In the genomic region with DNA sequence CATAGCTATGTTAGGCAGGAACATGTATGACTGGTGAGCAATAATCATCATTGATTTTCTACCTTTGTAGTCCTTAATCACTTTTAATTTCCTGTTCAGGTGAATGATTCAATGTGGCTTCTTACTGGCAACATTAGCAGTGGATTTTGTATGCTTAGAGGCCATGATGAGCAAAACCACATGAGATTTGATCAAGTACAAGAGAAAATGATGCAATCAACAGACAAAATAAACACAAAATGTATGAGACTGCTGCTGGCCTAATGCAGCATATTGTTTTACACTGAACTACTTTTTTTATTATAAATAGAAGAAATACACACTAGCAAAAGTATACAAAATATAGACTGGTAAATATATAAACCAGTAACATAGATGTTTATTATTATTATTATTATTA, we compare ENCODE assay signal across 20 cellular contexts. TPM values are rescaled to one million over a fixed set of nuclear protein-coding genes. Genes with fewer than 3 reads are reported as not detected.
A peak's percentile ranks its signal among the peaks of the same experiment; 100 is the strongest.
DNase-seq lines count a peak whose midpoint lies in the region; ATAC-seq, FAIRE-seq and TF ChIP-seq lines count a peak whose summit lies in the region.
"Had no signal": no experiment of that assay in that cellular context is flagged by ENCODE, and none has a peak within 500 bp of the region (broad histone marks: within the 10 kb centered on the region; RNA-seq: fewer than 3 reads in every experiment).

No MANE protein-coding gene starts in this region.

- H3K4me1 ChIP-seq in DND-41 (ENCODE audit: insufficient read depth, low read length) (no peaks in the 10 kb centered on the region; the same call in 1 of the 2 replicates), HCT116 (ENCODE audit: control insufficient read depth in 1 of 2, insufficient read depth in 2 of 2, low read length in 2 of 2) (no peaks in the 10 kb centered on the region), H1 (replicated peaks in 1 of 4; ENCODE audit: control insufficient read depth in 3 of 4, insufficient read depth in 4 of 4, low read length in 3 of 4) (no peaks in the 10 kb centered on the region), HepG2 (ENCODE audit: insufficient read depth, low read length) (peaks cover 34% of the 10 kb centered on the region), transverse colon (peaks cover 0 to 2% (median 0%) of the 10 kb centered on the region in 4 donors), vagina (no peaks in the 10 kb centered on the region)
- H3K4me1 ChIP-seq: BLaER1 treated with 17β-estradiol and CSF1 and Interleukin-3, amounts not matched to agents 10 nM and 100 nM had no signal

- peaks cover 2% of the 10 kb centered on the region for H3K9me3 ChIP-seq in DND-41 (ENCODE audit: insufficient read depth, low read length, severe bottlenecking)
- H3K9me3 ChIP-seq in HCT116 (ENCODE audit: control insufficient read depth in 1 of 2, insufficient read depth in 1 of 2, low read depth in 1 of 2, low read length in 2 of 2): no peaks in the 10 kb centered on the region
- H3K9me3 ChIP-seq in H1 (ENCODE audit: insufficient read depth in 2 of 2, low read depth in 1 of 2, low read length in 1 of 2): no peaks in the 10 kb centered on the region
- no peaks in the 10 kb centered on the region for H3K9me3 ChIP-seq in HepG2 (ENCODE audit: low read length)
- peaks cover 4 to 15% of the 10 kb centered on the region in 2 donors for H3K9me3 ChIP-seq in transverse colon
- no peaks in the 10 kb centered on the region for H3K9me3 ChIP-seq in vagina

- no peak overlapping the region for H4K91ac ChIP-seq in H1 (replicated peaks; ENCODE audit: insufficient read length, low read length)

- no TSS peak for BruUV-seq in HCT116 (replicated peaks; lab: Mats Ljungman, UMichigan)
- no TSS peak for BruUV-seq in HepG2 (replicated peaks; lab: Mats Ljungman, UMichigan)

- intact Hi-C loops in HCT116 (cut with micrococcal nuclease) (no loop called here), HepG2 (cut with micrococcal nuclease; ENCODE audit: unreplicated experiment) (no loop called here), transverse colon (cut with DNase I; ENCODE audit: low total_unique reads) (no loop called here), vagina (cut with DNase I) (no loop called here)

- no peak overlapping the region for H3K18ac ChIP-seq in H1 (ENCODE audit: extremely low read depth, low read length)

- TF ChIP-seq EP300 in H1 (IDR thresholded peaks at IDR 0.05; ENCODE audit: borderline replicate concordance in 1 of 2, low read depth in 2 of 2, low read length in 2 of 2): no peak
- TF ChIP-seq EP300 in HepG2 (IDR thresholded peaks at IDR 0.05; ENCODE audit: low read depth in 2 of 2, low read length in 2 of 2): no peak
- TF ChIP-seq EP300 in HepG2 (CRISPR knock-in tag; IDR thresholded peaks at IDR 0.05; ENCODE audit: borderline replicate concordance): no peak
- no peak for TF ChIP-seq EP300 in transverse colon (IDR thresholded peaks at IDR 0.05; ENCODE audit: low read depth)

- H2BK120ac ChIP-seq in H1 (replicated peaks; ENCODE audit: low read depth, low read length): no peak overlapping the region

- H3K9ac ChIP-seq in DND-41 (ENCODE audit: low read depth, low read length): no peak overlapping the region
- H3K9ac ChIP-seq in HCT116 (ENCODE audit: low read length): no peak overlapping the region
- no peak overlapping the region for H3K9ac ChIP-seq in H1 (replicated peaks in 1 of 4; ENCODE audit: extremely low read depth in 1 of 4, low read depth in 3 of 4, low read length in 3 of 4)
- H3K9ac ChIP-seq in HepG2 (ENCODE audit: insufficient read depth, low read depth, low read length): no peak overlapping the region
- H3K9ac ChIP-seq: BLaER1 treated with 17β-estradiol and CSF1 and Interleukin-3, amounts not matched to agents 10 nM and 100 nM had no signal

- no peak overlapping the region for H2AK5ac ChIP-seq in H1 (ENCODE audit: low read depth, low read length)

- H3K4ac ChIP-seq in H1 (replicated peaks; ENCODE audit: insufficient read length, low read depth, low read length): no peak overlapping the region

- TF ChIP-seq POLR2A in HCT116 (IDR thresholded peaks at IDR 0.05; ENCODE audit: borderline replicate concordance, extremely low read depth, insufficient read depth, insufficient read length) (no peak), H1 (IDR thresholded peaks at IDR 0.05; ENCODE audit: control extremely low read depth in 1 of 2, low read depth in 2 of 2, low read length in 2 of 2) (no peak), HepG2 (IDR thresholded peaks at IDR 0.05; ENCODE audit: insufficient read depth in 1 of 2, low read depth in 2 of 2, low read length in 2 of 2) (no peak), transverse colon (IDR thresholded peaks at IDR 0.05) (no peak), vagina (IDR thresholded peaks at IDR 0.05) (no peak)

- no peaks in the 10 kb centered on the region for H3K23me2 ChIP-seq in H1 (ENCODE audit: low read depth, low read length)

- TF ChIP-seq CTCF in DND-41 (IDR thresholded peaks at IDR 0.05; ENCODE audit: borderline replicate concordance, extremely low read depth, low read length, poor library complexity, severe bottlenecking): no peak
- no peak for TF ChIP-seq CTCF in HCT116 (IDR thresholded peaks at IDR 0.05 in 2 of 3, conservative IDR thresholded peaks at IDR 0.05 in 1 of 3; ENCODE audit: borderline replicate concordance in 1 of 3, insufficient read depth in 1 of 3, low read depth in 2 of 3, low read length in 2 of 3)
- TF ChIP-seq CTCF in H1 (IDR thresholded peaks at IDR 0.05; ENCODE audit: control extremely low read depth in 1 of 3, insufficient read depth in 1 of 3, low read depth in 1 of 3, low read length in 3 of 3): no peak
- TF ChIP-seq CTCF in HepG2 (CRISPR knock-in tag; IDR thresholded peaks at IDR 0.05): no peak
- TF ChIP-seq CTCF in transverse colon (IDR thresholded peaks at IDR 0.05): no peak
- TF ChIP-seq CTCF in vagina (IDR thresholded peaks at IDR 0.05): no peak

- H3K27ac ChIP-seq in DND-41 (ENCODE audit: low read length): no peak overlapping the region
- H3K27ac ChIP-seq in HCT116 (ENCODE audit: low read depth, low read length): no peak overlapping the region
- H3K27ac ChIP-seq in H1 (ENCODE audit: low read depth, low read length): no peak overlapping the region
- H3K27ac ChIP-seq in HepG2 (ENCODE audit: extremely low read length, insufficient read depth, low read length): no peak overlapping the region
- no peak overlapping the region for H3K27ac ChIP-seq in transverse colon
- no peak overlapping the region for H3K27ac ChIP-seq in vagina
- H3K27ac ChIP-seq: BLaER1 treated with 17β-estradiol and CSF1 and Interleukin-3, amounts not matched to agents 10 nM and 100 nM; HL-60 had no signal

- H3K9me2 ChIP-seq in HCT116 (ENCODE audit: insufficient read depth): no peaks in the 10 kb centered on the region

- no peak overlapping the region for H4K8ac ChIP-seq in H1 (ENCODE audit: extremely low read depth, insufficient read depth, low read length)

- H2BK12ac ChIP-seq in H1 (ENCODE audit: low read depth, low read length): no peak overlapping the region

- no peak overlapping the region for H3K23ac ChIP-seq in H1 (ENCODE audit: insufficient read length)

- no peak overlapping the region for H3K14ac ChIP-seq in H1 (ENCODE audit: insufficient read length)

- ATAC-seq in DND-41 (ENCODE audit: insufficient read depth, low read depth) (0 out of 3 replicates have a peak, but pooled peaks have one; percentile 31), HCT116 (no peak), HepG2 (no peak), GM18868 (IDR thresholded peaks at IDR 0.05; ENCODE audit: unreplicated experiment) (no peak)

- H3K79me2 ChIP-seq in DND-41 (ENCODE audit: insufficient read depth, low read length) (no peaks in the 10 kb centered on the region), HCT116 (ENCODE audit: insufficient read depth, low read length) (no peaks in the 10 kb centered on the region), H1 (ENCODE audit: control insufficient read depth in 1 of 2, insufficient read depth in 2 of 2, low read length in 2 of 2) (no peaks in the 10 kb centered on the region), HepG2 (ENCODE audit: insufficient read depth, low read length) (no peaks in the 10 kb centered on the region)

- H3K27me3 ChIP-seq in DND-41 (ENCODE audit: insufficient read depth, low read length, poor library complexity) (no peaks in the 10 kb centered on the region), HCT116 (ENCODE audit: insufficient read depth, low read length) (no peaks in the 10 kb centered on the region), H1 (replicated peaks in 1 of 4; ENCODE audit: control insufficient read depth in 3 of 4, extremely low read depth in 1 of 4, insufficient read depth in 3 of 4, low read length in 3 of 4) (no peaks in the 10 kb centered on the region), HepG2 (ENCODE audit: control insufficient read depth in 1 of 2, insufficient read depth in 2 of 2, low read length in 2 of 2) (no peaks in the 10 kb centered on the region), transverse colon (no peaks in the 10 kb centered on the region), vagina (no peaks in the 10 kb centered on the region)
- H3K27me3 ChIP-seq: BLaER1 treated with 17β-estradiol and CSF1 and Interleukin-3, amounts not matched to agents 10 nM and 100 nM had no signal

- H3K4me2 ChIP-seq in DND-41 (ENCODE audit: insufficient read depth, low read length) (no peak overlapping the region), HCT116 (ENCODE audit: low read length) (no peak overlapping the region), H1 (ENCODE audit: insufficient read depth in 1 of 2, low read depth in 2 of 2, low read length in 2 of 2) (no peak overlapping the region), HepG2 (ENCODE audit: low read depth, low read length) (no peak overlapping the region)
- H3K4me2 ChIP-seq: BLaER1 treated with 17β-estradiol and CSF1 and Interleukin-3, amounts not matched to agents 10 nM and 100 nM had no signal

- no peaks in the 10 kb centered on the region for H4K20me1 ChIP-seq in DND-41 (ENCODE audit: insufficient read depth, low read length)
- H4K20me1 ChIP-seq in HCT116 (ENCODE audit: insufficient read depth): no peaks in the 10 kb centered on the region
- H4K20me1 ChIP-seq in H1 (replicated peaks in 1 of 2; ENCODE audit: control insufficient read depth in 1 of 2, insufficient read depth in 2 of 2, low read length in 2 of 2): no peaks in the 10 kb centered on the region
- H4K20me1 ChIP-seq in HepG2 (ENCODE audit: insufficient read depth, low read length): no peaks in the 10 kb centered on the region
- H4K20me1 ChIP-seq: BLaER1 treated with 17β-estradiol and CSF1 and Interleukin-3, amounts not matched to agents 10 nM and 100 nM had no signal

- H3K4me3 ChIP-seq in DND-41 (ENCODE audit: low read depth in 1 of 2, low read length in 2 of 2): no peak overlapping the region
- H3K4me3 ChIP-seq in HCT116 (replicated peaks in 1 of 2; ENCODE audit: low read depth in 1 of 2, low read length in 2 of 2): no peak overlapping the region
- H3K4me3 ChIP-seq in H1 (ENCODE audit: extremely low read depth in 1 of 4, insufficient read depth in 2 of 4, low read depth in 3 of 4, low read length in 4 of 4): no peak overlapping the region
- H3K4me3 ChIP-seq in HepG2 (replicated peaks in 1 of 3; ENCODE audit: insufficient read depth in 1 of 3, low read depth in 2 of 3, low read length in 3 of 3): no peak overlapping the region
- no peak overlapping the region for H3K4me3 ChIP-seq in transverse colon
- H3K4me3 ChIP-seq in vagina: no peak overlapping the region
- H3K4me3 ChIP-seq: BLaER1 treated with 17β-estradiol and CSF1 and Interleukin-3, amounts not matched to agents 10 nM and 100 nM had no signal

- no peak overlapping the region for H4K5ac ChIP-seq in H1 (ENCODE audit: insufficient read length, low read depth, low read length)

- H3K79me1 ChIP-seq in H1 (ENCODE audit: low read depth, low read length): no peaks in the 10 kb centered on the region

- TF ChIP-seq RAD21 in HCT116 (IDR thresholded peaks at IDR 0.05; ENCODE audit: low read depth) (no peak), H1 (IDR thresholded peaks at IDR 0.05 in 1 of 2, conservative IDR thresholded peaks at IDR 0.05 in 1 of 2; ENCODE audit: low read depth in 2 of 2, low read length in 2 of 2) (no peak), HepG2 (CRISPR knock-in tag; IDR thresholded peaks at IDR 0.05) (no peak)

- POLR2A ChIA-PET in HCT116 (lab: Charles Lee): no interaction called here
- POLR2A ChIA-PET in H1 (lab: Charles Lee; ENCODE audit: partially characterized antibody): no interaction called here
- POLR2A ChIA-PET in HepG2 (lab: Yijun Ruan, JAX): no interaction called here

- H3K56ac ChIP-seq in H1 (replicated peaks; ENCODE audit: insufficient read length, low read depth, low read length): no peak overlapping the region

- in situ Hi-C loops in HepG2 (cut with HindIII; ENCODE audit: extremely low pct_ligation_motif_present, low pct_unique_long_range_greater_than_20kb) (no loop called here), transverse colon (cut with MboI; ENCODE audit: low pct_ligation_motif_present in 1 of 4, low pct_unique_long_range_greater_than_20kb in 1 of 4, low sequenced_read_pairs in 3 of 4) (no loop called here)

- H2BK5ac ChIP-seq in H1 (ENCODE audit: low read depth, low read length): no peak overlapping the region

- RAD21 ChIA-PET in HCT116 (lab: Charles Lee; ENCODE audit: low non-redundant PET in 1 of 2, low total read pairs in 2 of 2, uncharacterized antibody in 2 of 2, unreplicated experiment in 2 of 2): no interaction called here

- no peak overlapping the region for H2BK15ac ChIP-seq in H1 (ENCODE audit: low read length)

- H2AFZ ChIP-seq in DND-41 (ENCODE audit: low read depth, low read length) (no peak overlapping the region; the same call in 1 of the 2 replicates), HCT116 (ENCODE audit: low read depth, low read length, poor library complexity, severe bottlenecking) (no peak overlapping the region), H1 (ENCODE audit: low read length) (no peak overlapping the region), HepG2 (ENCODE audit: low read length) (no peak overlapping the region)

- DNase-seq in DND-41: no peak
- DNase-seq in HCT116 (ENCODE audit: low read depth, low spot score): no peak
- no peak for DNase-seq in H1 (ENCODE audit: low read depth in 1 of 2, low spot score in 2 of 2)
- DNase-seq in HepG2 (ENCODE audit: low spot score): no peak
- DNase-seq in transverse colon: no peak
- DNase-seq in vagina (ENCODE audit: extremely low spot score in 2 of 2): no peak
- DNase-seq: ACHN; CD4-positive, CD25-positive, alpha-beta regulatory T cell; DMS79; EL; GOT3; HCEC 1CT; KG1 had no signal

- H2BK20ac ChIP-seq in H1 (ENCODE audit: low read length): no peak overlapping the region

- CTCF ChIA-PET in HCT116 (lab: Charles Lee) (no interaction called here), H1 (lab: Charles Lee; ENCODE audit: partially characterized antibody) (interaction anchor here (0.6 kb wide), 1 partner anchor 66 kb away, joined by 3 read pairs; no protein-coding TSS in a partner anchor), HepG2 (lab: Yijun Ruan, JAX; ENCODE audit: low intra/inter-chr PET ratio, low total read pairs) (no interaction called here)

- FAIRE-seq in H1 (lab: Jason Lieb, UNC) (no peak), HepG2 (lab: Jason Lieb, UNC) (no peak)
- FAIRE-seq: G401.6, GM12891 had no signal

- no peaks in the 10 kb centered on the region for H3K36me3 ChIP-seq in DND-41 (ENCODE audit: insufficient read depth, low read length)
- H3K36me3 ChIP-seq in HCT116 (ENCODE audit: control insufficient read depth in 1 of 2, insufficient read depth in 2 of 2, low read length in 2 of 2): no peaks in the 10 kb centered on the region
- H3K36me3 ChIP-seq in H1 (ENCODE audit: control insufficient read depth in 2 of 4, insufficient read depth in 4 of 4, low read length in 3 of 4): no peaks in the 10 kb centered on the region
- H3K36me3 ChIP-seq in HepG2 (replicated peaks in 1 of 2; ENCODE audit: control insufficient read depth in 1 of 2, insufficient read depth in 2 of 2, low read length in 2 of 2): no peaks in the 10 kb centered on the region
- H3K36me3 ChIP-seq in transverse colon: no peaks in the 10 kb centered on the region
- no peaks in the 10 kb centered on the region for H3K36me3 ChIP-seq in vagina
- H3K36me3 ChIP-seq: BLaER1 treated with 17β-estradiol and CSF1 and Interleukin-3, amounts not matched to agents 10 nM and 100 nM had no signal

RNA-seq across cellular contexts. Expression of a gene that starts 47.5 kb away (rescaled TPM):
- not detected for total RNA-seq in HCT116 (2021; ENCODE audit: unreplicated experiment)
- not detected in 2 replicates for polyA plus RNA-seq in HCT116 (2012)
- not detected in 2 replicates for total RNA-seq in H1 (2021; fragmentation: NEBNext Ultra II Directional; extraction: Animal tissue kit (Norgen Biotek cat#: 25700))
- not detected in 2 replicates for polyA plus RNA-seq in H1 (2011; rRNA removed)
- not detected for polyA plus RNA-seq in H1 (2011; cell fraction: cytosol; rRNA removed)
- not detected for polyA plus RNA-seq in H1 (2011; cell fraction: nucleus; rRNA removed)
- not detected in 4 replicates for polyA plus RNA-seq in H1 (2012, experiment 1 of 2)
- polyA plus RNA-seq in H1 (2012, experiment 2 of 2): not detected
- not detected for polyA plus RNA-seq in H1 (2013, experiment 1 of 2)
- polyA plus RNA-seq in H1 (2013, experiment 2 of 2): not detected
- polyA minus RNA-seq in H1 (2011; rRNA and poly(A)+ RNA removed): not detected in 2 replicates
- polyA minus RNA-seq in H1 (2011; cell fraction: cytosol; rRNA and poly(A)+ RNA removed): not detected
- not detected for polyA minus RNA-seq in H1 (2011; cell fraction: nucleus; rRNA and poly(A)+ RNA removed)
- total RNA-seq in HepG2 (2016; rRNA removed; fragmentation: Illumina TruSeq; extraction: Trizol): not detected in 2 replicates
- total RNA-seq in HepG2 (2016; cell fraction: cytosol; rRNA removed; fragmentation: Illumina TruSeq; extraction: Trizol; ENCODE audit: low read depth): not detected in 2 replicates
- not detected in 2 replicates for total RNA-seq in HepG2 (2016; cell fraction: insoluble cytoplasmic fraction; rRNA removed; fragmentation: Illumina TruSeq; extraction: Trizol)
- total RNA-seq in HepG2 (2016; cell fraction: membrane; rRNA removed; fragmentation: Illumina TruSeq; extraction: Trizol): not detected in 2 replicates
- total RNA-seq in HepG2 (2016; cell fraction: nucleus; rRNA removed; fragmentation: Illumina TruSeq; extraction: Trizol): not detected in 2 replicates
- not detected in 2 replicates for polyA plus RNA-seq in HepG2 (2011; rRNA removed)
- polyA plus RNA-seq in HepG2 (2011; cell fraction: cytosol; rRNA removed): not detected in 2 replicates
- polyA plus RNA-seq in HepG2 (2011; cell fraction: nucleus; rRNA removed): not detected in 2 replicates
- polyA plus RNA-seq in HepG2 (2012): not detected in 2 replicates
- not detected in 2 replicates for polyA plus RNA-seq in HepG2 (2016; cell fraction: cytosol; fragmentation: Illumina TruSeq; extraction: Trizol; ENCODE audit: low read depth)
- polyA plus RNA-seq in HepG2 (2016; cell fraction: insoluble cytoplasmic fraction; fragmentation: Illumina TruSeq; extraction: Trizol; ENCODE audit: low read depth): not detected in 2 replicates
- not detected in 2 replicates for polyA plus RNA-seq in HepG2 (2016; cell fraction: membrane; fragmentation: Illumina TruSeq; extraction: Trizol; ENCODE audit: low read depth)
- not detected in 2 replicates for polyA plus RNA-seq in HepG2 (2016; cell fraction: nucleus; fragmentation: Illumina TruSeq; extraction: Trizol; ENCODE audit: insufficient read depth, low read depth)
- polyA minus RNA-seq in HepG2 (2011; rRNA and poly(A)+ RNA removed; ENCODE audit: low replicate concordance): not detected in 2 replicates
- polyA minus RNA-seq in HepG2 (2011; cell fraction: cytosol; rRNA and poly(A)+ RNA removed): not detected in 2 replicates
- polyA minus RNA-seq in HepG2 (2011; cell fraction: nucleus; rRNA and poly(A)+ RNA removed): not detected in 2 replicates
- 10 to 100 TPM in 3 of 4 donors, 1 to 10 TPM in 1; 1.6 to 24.8 (median 16.9) TPM for total RNA-seq in transverse colon
- total RNA-seq in vagina: not detected
- total RNA-seq: A172; CD4-positive, CD25-positive, alpha-beta regulatory T cell had no signal
- polyA plus RNA-seq: CD4-positive, CD25-positive, alpha-beta regulatory T cell; IgD-negative memory B cell had no signal
